8 cellular contexts compared by ENCODE assay signal in the genomic region with DNA sequence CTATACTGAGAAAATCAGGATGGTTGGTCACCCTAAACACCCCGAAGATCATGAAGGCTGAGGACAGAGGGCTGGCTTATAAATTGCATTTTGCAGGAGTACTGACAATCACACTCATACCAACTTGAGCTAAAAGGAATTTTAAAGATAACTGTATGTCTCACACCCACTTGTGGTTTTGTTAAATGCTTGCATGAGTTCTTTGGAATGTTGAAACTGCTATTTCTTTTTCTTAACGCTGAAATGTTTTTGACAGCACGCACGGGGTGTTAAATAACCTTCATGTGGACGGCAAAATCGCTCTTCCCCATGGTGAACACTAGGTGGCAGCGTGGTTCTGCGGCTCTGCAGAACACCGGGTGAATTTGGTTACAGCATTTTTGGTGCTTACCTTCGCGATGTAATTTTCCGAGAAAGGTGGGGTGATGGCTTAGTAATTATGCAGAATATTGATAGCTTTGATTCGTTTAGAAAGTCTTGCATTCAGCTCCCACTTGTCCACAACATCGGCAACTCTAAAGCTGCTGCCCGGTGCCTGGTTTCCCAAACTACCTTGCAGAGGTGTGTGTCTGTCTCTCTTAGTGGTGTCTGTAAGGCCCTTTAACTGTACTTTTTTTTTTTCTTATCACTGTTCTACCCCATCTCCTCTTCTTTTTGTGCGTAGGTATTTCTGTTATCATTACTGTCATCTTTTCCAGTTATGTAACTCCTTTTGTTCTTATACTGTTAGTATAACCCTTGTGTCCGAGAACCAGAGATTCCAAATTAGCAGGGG. TPM values are rescaled to one million over a fixed set of nuclear protein-coding genes. Genes with fewer than 3 reads are reported as not detected.
DNase-seq lines count a peak whose midpoint lies in the region; ATAC-seq, FAIRE-seq and TF ChIP-seq lines count a peak whose summit lies in the region.

No MANE protein-coding gene starts in this region.

- H4K20me1 ChIP-seq in hepatocyte (ENCODE audit: insufficient read depth, poor library complexity, severe bottlenecking), result no peaks in the 10 kb centered on the region

- H3K36me3 Mint-ChIP-seq in T-helper 17 cell (ENCODE audit: low read depth), result no peaks in the 10 kb centered on the region

- FAIRE-seq in GM19239 (lab: Jason Lieb, UNC), result peak; percentile 93
- no peak for FAIRE-seq in small intestine (lab: Jason Lieb, UNC)

- no peaks in the 10 kb centered on the region for H3K4me1 Mint-ChIP-seq in T-helper 17 cell

- H3K4me1 ChIP-seq in hepatocyte (ENCODE audit: insufficient read depth) (peaks cover 14% of the 10 kb centered on the region), small intestine (ENCODE audit: control insufficient read depth in 2 of 2, insufficient read depth in 1 of 2, low read depth in 1 of 2, low read length in 1 of 2) (no peaks in the 10 kb centered on the region)

- no peaks in the 10 kb centered on the region for H3K36me3 ChIP-seq in hepatocyte (replicated peaks; ENCODE audit: insufficient read depth, low read depth)
- no peaks in the 10 kb centered on the region for H3K36me3 ChIP-seq in small intestine (ENCODE audit: control insufficient read depth in 2 of 2, insufficient read depth in 2 of 2, low read length in 2 of 2)

- H3K9me2 ChIP-seq in hepatocyte (replicated peaks; ENCODE audit: insufficient read depth), result no peaks in the 10 kb centered on the region

- DNase-seq in AG08395 (ENCODE audit: low spot score), result peak; percentile 92
- DNase-seq in GM19239 (ENCODE audit: insufficient read length, low spot score), result peak; percentile 57
- peak; percentile 62 to 80 (median 65) for DNase-seq in NCI-H1417 (lab: John Stamatoyannopoulos, UW)
- DNase-seq in T-helper 17 cell, result peak; percentile 15 to 34 (median 20)
- peak; percentile 94 for DNase-seq in astrocyte of the hippocampus (ENCODE audit: low read depth, low spot score)
- DNase-seq in hepatocyte (ENCODE audit: low spot score), result peak; percentile 83
- peak; percentile 54 for DNase-seq in small intestine

- H3K27ac Mint-ChIP-seq in T-helper 17 cell, result no peak overlapping the region

- no peak overlapping the region for H3K4me3 Mint-ChIP-seq in T-helper 17 cell

- H3K4me3 ChIP-seq in hepatocyte (no peak overlapping the region), small intestine (ENCODE audit: low read depth in 1 of 2, low read length in 2 of 2) (no peak overlapping the region)

- TF ChIP-seq CTCF in hepatocyte (IDR thresholded peaks at IDR 0.05; ENCODE audit: poor library complexity), result peak; percentile 92

- no peaks in the 10 kb centered on the region for H3K79me2 ChIP-seq in hepatocyte

- H3K27ac ChIP-seq in hepatocyte (no peak overlapping the region), small intestine (ENCODE audit: low read depth in 1 of 2, low read length in 1 of 2) (no peak overlapping the region)

- 23% methylated on average over 17 of the region's 17 CpGs for WGBS in hepatocyte (ENCODE audit: low lambda C conversion rate, missing lambda C conversion rate)
- 21 to 22% (median 21%) methylated on average over 17 of the region's 17 CpGs for WGBS in small intestine, 3 donors

- H3K4me2 ChIP-seq in hepatocyte, result peak overlapping the region; percentile 28

- no peak overlapping the region for H2AFZ ChIP-seq in hepatocyte

- H3K9me3 ChIP-seq in T-helper 17 cell (ENCODE audit: control insufficient read depth, low read length, poor library complexity, severe bottlenecking), result peaks cover 2% of the 10 kb centered on the region
- no peaks in the 10 kb centered on the region for H3K9me3 ChIP-seq in hepatocyte (ENCODE audit: low read depth)
- no peaks in the 10 kb centered on the region for H3K9me3 ChIP-seq in small intestine (ENCODE audit: control insufficient read depth, low read depth)

- H3K27me3 ChIP-seq in hepatocyte, result no peaks in the 10 kb centered on the region
- peaks cover 0 to 1% of the 10 kb centered on the region in 2 donors for H3K27me3 ChIP-seq in small intestine (ENCODE audit: control insufficient read depth in 2 of 2, insufficient read depth in 2 of 2, low read length in 2 of 2)

- peaks cover 43% of the 10 kb centered on the region for H3K27me3 Mint-ChIP-seq in T-helper 17 cell

- ATAC-seq in T-helper 17 cell (peak; percentile 72), HG03342 (IDR thresholded peaks at IDR 0.05; ENCODE audit: unreplicated experiment) (no peak)

RNA-seq across cellular contexts. Expression of a gene that starts 51.7 kb away (rescaled TPM):
- total RNA-seq in T-helper 17 cell (not detected), hepatocyte (4.6 and 5.3 TPM in 2 replicates)
- polyA plus RNA-seq in hepatocyte (3.9 and 4.7 TPM in 2 replicates), small intestine (1 to 10 TPM in 2 of 3 donors, under 1 TPM in 1; 0.45 to 3.0 (median 1.9) TPM)

Comparison
In these comparisons a context has a peak if more than half of its experiments do, and no peak if none do; other contexts are left out.
1. DNase-seq: peak in every context shown above with its lines; median percentile 94 in astrocyte of the hippocampus; 92 in AG08395; 83 in hepatocyte; 65 in NCI-H1417; 57 in GM19239; 54 in small intestine; 20 in T-helper 17 cell.